In genomic region chrX:9728271-9728670, GRCh38 we compare ENCODE assay signal across 18 cellular contexts. TPM values are rescaled to one million over a fixed set of nuclear protein-coding genes. Genes with fewer than 3 reads are reported as not detected.
"Had no signal": no experiment of that assay in that cellular context is flagged by ENCODE, and none has a peak within 500 bp of the region (broad histone marks: within the 10 kb centered on the region; RNA-seq: fewer than 3 reads in every experiment).

No MANE protein-coding gene starts in this region.

- H3K9me3 ChIP-seq: ovary, thyroid gland, uterus had no signal

- H2AFZ ChIP-seq: hepatocyte had no signal

- H3K36me3 ChIP-seq: cardiac muscle cell, ovary, sigmoid colon, spleen, thyroid gland, uterus had no signal

- H3K4me2 ChIP-seq: hepatocyte had no signal

- H3K79me2 ChIP-seq: hepatocyte had no signal

- DNase-seq: activated CD4-positive, alpha-beta T cell treated with anti-CD3 and anti-CD28 coated beads for 1 hour; activated CD4-positive, alpha-beta T cell treated with anti-CD3 and anti-CD28 coated beads, Interleukin-2, amount 50 U/mL, for 48 hours; activated effector memory CD4-positive, alpha-beta T cell treated with Interleukin-2 at 50 U/mL for 16 hours; islet precursor cell; naive B cell; ovary; sigmoid colon; spleen; stimulated activated CD4-positive, alpha-beta T cell treated with anti-CD3 and anti-CD28 coated beads, Interleukin-1b, Interleukin-23, amount 100 ng/mL, for 48 hours; thyroid gland; uterus had no signal

- H3K27ac ChIP-seq: cardiac muscle cell, hepatocyte, ovary, sigmoid colon, spleen, thyroid gland, uterus, VCaP had no signal

- H3K4me1 ChIP-seq: sigmoid colon, spleen, thyroid gland, uterus had no signal

- H3K4me3 ChIP-seq: cardiac muscle cell, hepatocyte, ovary, sigmoid colon, spleen, thyroid gland, uterus had no signal

- ATAC-seq: activated naive CD4-positive, alpha-beta T cell treated with anti-CD3 and anti-CD28 coated beads, Interleukin-2, amount 50 U/mL, for 72 hours; esophagus mucosa; left lobe of liver had no signal

- H3K27me3 ChIP-seq: cardiac muscle cell, hepatocyte, ovary, sigmoid colon, spleen, thyroid gland, uterus had no signal

RNA-seq across cellular contexts. Expression of gene GPR143, which starts 37.4 kb away (rescaled TPM):
- total RNA-seq: activated naive CD4-positive, alpha-beta T cell treated with anti-CD3 and anti-CD28 coated beads, Interleukin-2, amount 50 U/mL, for 72 hours; mononuclear cell; sigmoid colon; spleen had no signal

RNA-seq across cellular contexts. Expression of gene SHROOM2, which starts 58.0 kb away (rescaled TPM):
- total RNA-seq: activated naive CD4-positive, alpha-beta T cell treated with anti-CD3 and anti-CD28 coated beads, Interleukin-2, amount 50 U/mL, for 72 hours had no signal
